Comparison of ENCODE assay signal across 8 cellular contexts in the genomic region with DNA sequence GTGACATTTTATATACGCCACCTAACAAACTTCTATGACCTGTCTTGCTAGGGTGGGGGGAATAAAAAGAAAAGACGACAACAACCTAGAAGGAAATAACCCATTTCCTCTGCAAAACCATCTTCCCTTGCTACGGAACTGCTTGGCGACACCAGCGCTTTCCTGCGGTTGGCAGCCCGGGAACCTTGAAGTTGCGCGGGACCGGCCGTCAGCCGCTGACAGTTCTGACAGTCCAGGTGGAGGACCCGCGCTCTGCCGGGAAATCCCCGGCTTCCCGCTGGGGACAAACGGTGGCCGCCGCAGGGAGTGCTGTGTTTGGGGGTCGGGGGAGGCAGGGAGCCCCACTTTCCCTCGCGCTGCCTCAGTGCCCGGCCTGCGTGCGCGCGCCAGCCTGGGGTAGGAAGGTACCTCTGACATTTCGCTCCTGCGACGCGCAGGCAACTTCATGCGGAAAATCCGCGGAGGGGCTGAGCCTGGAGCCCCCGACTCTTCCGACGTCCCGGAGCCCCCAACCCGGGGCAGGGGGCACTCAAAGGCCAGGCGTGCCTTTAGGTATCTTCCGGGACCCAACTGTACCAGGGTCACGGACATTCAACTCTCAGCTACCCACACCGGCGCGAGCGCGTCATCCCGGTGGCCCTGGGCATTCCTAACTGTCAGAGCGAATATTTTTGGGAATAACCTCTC. TPM values are rescaled to one million over a fixed set of nuclear protein-coding genes. Genes with fewer than 3 reads are reported as not detected.
A peak's percentile ranks its signal among the peaks of the same experiment; 100 is the strongest.
DNase-seq lines count a peak whose midpoint lies in the region; ATAC-seq, FAIRE-seq and TF ChIP-seq lines count a peak whose summit lies in the region.

No MANE protein-coding gene starts in this region.

- ATAC-seq in SK-N-SH treated with all-trans-retinoic acid at 6 μM for 48 hours = no peak
- peak; percentile 33 for ATAC-seq in HepG2
- no peak for ATAC-seq in GM21529 (IDR thresholded peaks at IDR 0.05; ENCODE audit: unreplicated experiment)

- CTCF ChIA-PET in SK-N-SH (lab: Yijun Ruan, JAX) = interaction anchor here (0.6 to 4.1 kb wide), 9 partner anchors 16 to 655 kb away, joined by 3 to 15 read pairs (median 4); no protein-coding TSS in a partner anchor
- CTCF ChIA-PET in HepG2 (lab: Yijun Ruan, JAX; ENCODE audit: low intra/inter-chr PET ratio, low total read pairs) = no interaction called here

- H3K9me3 ChIP-seq in SK-N-SH (no peaks in the 10 kb centered on the region), HepG2 (ENCODE audit: low read length) (no peaks in the 10 kb centered on the region)

- no TSS peak for BruUV-seq in HepG2 (replicated peaks; lab: Mats Ljungman, UMichigan)

- TF ChIP-seq CTCF in SK-N-SH (IDR thresholded peaks at IDR 0.05) (no peak), HepG2 (CRISPR knock-in tag; IDR thresholded peaks at IDR 0.05) (peak; percentile 22; the same call in 1 of the 2 replicates)

- FAIRE-seq in HepG2 (lab: Jason Lieb, UNC) = no peak

- in situ Hi-C loops in T47D (cut with HindIII; ENCODE audit: low pct_unique_long_range_greater_than_20kb, low sequenced_read_pairs) (no loop called here), HepG2 (cut with HindIII; ENCODE audit: extremely low pct_ligation_motif_present, low pct_unique_long_range_greater_than_20kb) (loop anchor here (5.0 to 25.0 kb wide), 2 partner anchors 87 to 472 kb away; no protein-coding TSS in a partner anchor)

- H3K4me2 ChIP-seq in SK-N-SH = peak overlapping the region; percentile 27; the same call in 1 of the 2 replicates
- H3K4me2 ChIP-seq in HepG2 (ENCODE audit: low read depth, low read length) = peak overlapping the region; percentile 89

- H3K4me1 ChIP-seq in SK-N-SH (ENCODE audit: control insufficient read depth in 1 of 2, insufficient read depth in 2 of 2, low read depth in 1 of 2, low read length in 1 of 2) (peaks cover 0 to 13% of the 10 kb centered on the region in 2 experiments; a peak in 2 of 4 replicates), HepG2 (ENCODE audit: insufficient read depth, low read length) (peaks cover 46% of the 10 kb centered on the region)

- H2AFZ ChIP-seq in SK-N-SH (ENCODE audit: low read depth) = no peak overlapping the region; the same call in 1 of the 2 replicates
- no peak overlapping the region for H2AFZ ChIP-seq in HepG2 (ENCODE audit: low read length)

- 12% methylated on average over 28 of the region's 50 CpGs for WGBS in SK-N-SH (ENCODE audit: low lambda C conversion rate)
- WGBS in HepG2 (ENCODE audit: low lambda C conversion rate) = 3% methylated on average over 26 of the region's 50 CpGs

- H3K79me2 ChIP-seq in SK-N-SH (ENCODE audit: insufficient read depth) = no peaks in the 10 kb centered on the region
- peaks cover 3% of the 10 kb centered on the region for H3K79me2 ChIP-seq in HepG2 (ENCODE audit: insufficient read depth, low read length)

- no peak for TF ChIP-seq EP300 in SK-N-SH (IDR thresholded peaks at IDR 0.05; ENCODE audit: borderline replicate concordance in 1 of 2, low read depth in 1 of 2, low read length in 1 of 2)
- no peak for TF ChIP-seq EP300 in HepG2 (IDR thresholded peaks at IDR 0.05; ENCODE audit: low read depth in 2 of 2, low read length in 2 of 2)
- no peak for TF ChIP-seq EP300 in HepG2 (CRISPR knock-in tag; IDR thresholded peaks at IDR 0.05; ENCODE audit: borderline replicate concordance)

- POLR2A ChIA-PET in SK-N-SH (lab: Yijun Ruan, JAX) = no interaction called here
- POLR2A ChIA-PET in HepG2 (lab: Yijun Ruan, JAX) = interaction anchor here (0.6 to 3.0 kb wide), 7 partner anchors 23 to 123 kb away, joined by 3 to 30 read pairs (median 5); no protein-coding TSS in a partner anchor

- H3K4me3 ChIP-seq in SK-N-SH (ENCODE audit: low read depth in 2 of 2, low read length in 1 of 2) (peak overlapping the region in 1 of 2 experiments; percentile 16; a peak in 3 of 4 replicates), HepG2 (replicated peaks in 1 of 3; ENCODE audit: insufficient read depth in 1 of 3, low read depth in 2 of 3, low read length in 3 of 3) (peak overlapping the region; percentile 74 to 80 (median 79))

- no peak overlapping the region for H3K27ac ChIP-seq in SK-N-SH (ENCODE audit: low read depth in 2 of 2, low read length in 1 of 2)
- H3K27ac ChIP-seq in HepG2 (ENCODE audit: extremely low read length, insufficient read depth, low read length) = peak overlapping the region; percentile 72

- H4K20me1 ChIP-seq in SK-N-SH (ENCODE audit: insufficient read depth) (no peaks in the 10 kb centered on the region), HepG2 (ENCODE audit: insufficient read depth, low read length) (no peaks in the 10 kb centered on the region)

- H3K9me2 ChIP-seq in SK-N-SH = no peaks in the 10 kb centered on the region

- H3F3A ChIP-seq in SK-N-SH (replicated peaks; ENCODE audit: insufficient read depth) = no peaks in the 10 kb centered on the region

- TF ChIP-seq POLR2A in HepG2 (IDR thresholded peaks at IDR 0.05; ENCODE audit: insufficient read depth in 1 of 2, low read depth in 2 of 2, low read length in 2 of 2) = no peak

- DNase-seq in SK-N-SH (peak; percentile 60), T-helper 22 cell (ENCODE audit: low read depth) (peak; percentile 73), T47D (ENCODE audit: low read depth in 1 of 2, low spot score in 1 of 2) (peak; percentile 60 to 73), HepG2 (ENCODE audit: low spot score) (no peak), HK-2 (ENCODE audit: unreplicated experiment) (no peak)
- DNase-seq in stimulated activated CD4-positive, alpha-beta T cell treated with anti-CD3 and anti-CD28 coated beads, TNF-alpha, amount 100 ng/mL, for 4 hours (ENCODE audit: low read depth in 3 of 3) = peak; percentile 15 to 36 (median 34)

- no peak overlapping the region for H3K9ac ChIP-seq in SK-N-SH
- H3K9ac ChIP-seq in HepG2 (ENCODE audit: insufficient read depth, low read depth, low read length) = peak overlapping the region; percentile 69

- intact Hi-C loops in HepG2 (cut with micrococcal nuclease; ENCODE audit: unreplicated experiment) = no loop called here

- H3K27me3 ChIP-seq in SK-N-SH (ENCODE audit: insufficient read depth) (peaks cover 66% of the 10 kb centered on the region), HepG2 (ENCODE audit: control insufficient read depth in 1 of 2, insufficient read depth in 2 of 2, low read length in 2 of 2) (peaks cover 0 to 3% of the 10 kb centered on the region in 2 experiments; a peak in 1 of 5 replicates)

- TF ChIP-seq RAD21 in SK-N-SH (IDR thresholded peaks at IDR 0.05; ENCODE audit: low read length) (no peak), HepG2 (CRISPR knock-in tag; IDR thresholded peaks at IDR 0.05) (peak; percentile 59; the same call in 1 of the 2 replicates)

- H3K36me3 ChIP-seq in SK-N-SH (replicated peaks in 1 of 2; ENCODE audit: control insufficient read depth in 1 of 2, insufficient read depth in 2 of 2, low read length in 1 of 2) = no peaks in the 10 kb centered on the region
- no peaks in the 10 kb centered on the region for H3K36me3 ChIP-seq in HepG2 (replicated peaks in 1 of 2; ENCODE audit: control insufficient read depth in 1 of 2, insufficient read depth in 2 of 2, low read length in 2 of 2)

RNA-seq across cellular contexts. Expression of a gene that starts 0.5 kb away (rescaled TPM):
- polyA plus RNA-seq in SK-N-SH (2012; rRNA removed) = 0.03 TPM in 1 of 2 replicates, not detected in the other
- polyA plus RNA-seq in SK-N-SH (2012; cell fraction: cytosol; rRNA removed) = 0.01 and 0.03 TPM in 2 replicates
- polyA plus RNA-seq in SK-N-SH (2012; cell fraction: nucleus; rRNA removed) = 0.16 and 0.30 TPM in 2 replicates
- total RNA-seq in HepG2 (2016; rRNA removed; fragmentation: Illumina TruSeq; extraction: Trizol) = 0.67 and 1.1 TPM in 2 replicates
- total RNA-seq in HepG2 (2016; cell fraction: cytosol; rRNA removed; fragmentation: Illumina TruSeq; extraction: Trizol; ENCODE audit: low read depth) = 0.51 TPM in 1 of 2 replicates, not detected in the other
- total RNA-seq in HepG2 (2016; cell fraction: insoluble cytoplasmic fraction; rRNA removed; fragmentation: Illumina TruSeq; extraction: Trizol) = 1.1 and 1.3 TPM in 2 replicates
- 0.53 and 0.69 TPM in 2 replicates for total RNA-seq in HepG2 (2016; cell fraction: membrane; rRNA removed; fragmentation: Illumina TruSeq; extraction: Trizol)
- 1.1 and 1.6 TPM in 2 replicates for total RNA-seq in HepG2 (2016; cell fraction: nucleus; rRNA removed; fragmentation: Illumina TruSeq; extraction: Trizol)
- polyA plus RNA-seq in HepG2 (2011; rRNA removed) = 27.2 and 44.7 TPM in 2 replicates
- 33.2 and 35.3 TPM in 2 replicates for polyA plus RNA-seq in HepG2 (2011; cell fraction: cytosol; rRNA removed)
- 13.0 and 13.3 TPM in 2 replicates for polyA plus RNA-seq in HepG2 (2011; cell fraction: nucleus; rRNA removed)
- 5.7 and 9.7 TPM in 2 replicates for polyA plus RNA-seq in HepG2 (2012)
- polyA plus RNA-seq in HepG2 (2016; cell fraction: cytosol; fragmentation: Illumina TruSeq; extraction: Trizol; ENCODE audit: low read depth) = 0.05 and 0.06 TPM in 2 replicates
- polyA plus RNA-seq in HepG2 (2016; cell fraction: insoluble cytoplasmic fraction; fragmentation: Illumina TruSeq; extraction: Trizol; ENCODE audit: low read depth) = 0.59 and 0.61 TPM in 2 replicates
- polyA plus RNA-seq in HepG2 (2016; cell fraction: membrane; fragmentation: Illumina TruSeq; extraction: Trizol; ENCODE audit: low read depth) = 0.28 and 0.40 TPM in 2 replicates
- 1.5 TPM in 2 replicates for polyA plus RNA-seq in HepG2 (2016; cell fraction: nucleus; fragmentation: Illumina TruSeq; extraction: Trizol; ENCODE audit: insufficient read depth, low read depth)
- 137 and 162 TPM in 2 replicates for polyA minus RNA-seq in HepG2 (2011; rRNA and poly(A)+ RNA removed; ENCODE audit: low replicate concordance)
- polyA minus RNA-seq in HepG2 (2011; cell fraction: cytosol; rRNA and poly(A)+ RNA removed) = 56.6 and 65.6 TPM in 2 replicates
- polyA minus RNA-seq in HepG2 (2011; cell fraction: nucleus; rRNA and poly(A)+ RNA removed) = 28.5 and 31.0 TPM in 2 replicates

RNA-seq across cellular contexts. Expression of a gene that starts 0.9 kb away (rescaled TPM):
- polyA plus RNA-seq in SK-N-SH (2012; rRNA removed) (0.41 and 0.60 TPM in 2 replicates), HepG2 (2011; rRNA removed) (15.2 and 15.9 TPM in 2 replicates)
- 0.20 and 0.24 TPM in 2 replicates for polyA plus RNA-seq in SK-N-SH (2012; cell fraction: cytosol; rRNA removed)
- 0.20 and 0.22 TPM in 2 replicates for polyA plus RNA-seq in SK-N-SH (2012; cell fraction: nucleus; rRNA removed)
- 3.7 and 4.1 TPM in 2 replicates for total RNA-seq in HepG2 (2016; rRNA removed; fragmentation: Illumina TruSeq; extraction: Trizol)
- total RNA-seq in HepG2 (2016; cell fraction: cytosol; rRNA removed; fragmentation: Illumina TruSeq; extraction: Trizol; ENCODE audit: low read depth) = 10.0 and 10.5 TPM in 2 replicates
- total RNA-seq in HepG2 (2016; cell fraction: insoluble cytoplasmic fraction; rRNA removed; fragmentation: Illumina TruSeq; extraction: Trizol) = 2.8 and 4.2 TPM in 2 replicates
- total RNA-seq in HepG2 (2016; cell fraction: membrane; rRNA removed; fragmentation: Illumina TruSeq; extraction: Trizol) = 8.1 and 9.2 TPM in 2 replicates
- 4.0 and 4.3 TPM in 2 replicates for total RNA-seq in HepG2 (2016; cell fraction: nucleus; rRNA removed; fragmentation: Illumina TruSeq; extraction: Trizol)
- polyA plus RNA-seq in HepG2 (2011; cell fraction: cytosol; rRNA removed) = 11.5 and 13.0 TPM in 2 replicates
- polyA plus RNA-seq in HepG2 (2011; cell fraction: nucleus; rRNA removed) = 26.9 and 29.6 TPM in 2 replicates
- 7.0 and 8.7 TPM in 2 replicates for polyA plus RNA-seq in HepG2 (2012)
- 3.0 and 5.3 TPM in 2 replicates for polyA plus RNA-seq in HepG2 (2016; cell fraction: cytosol; fragmentation: Illumina TruSeq; extraction: Trizol; ENCODE audit: low read depth)
- 2.2 and 2.8 TPM in 2 replicates for polyA plus RNA-seq in HepG2 (2016; cell fraction: insoluble cytoplasmic fraction; fragmentation: Illumina TruSeq; extraction: Trizol; ENCODE audit: low read depth)
- polyA plus RNA-seq in HepG2 (2016; cell fraction: membrane; fragmentation: Illumina TruSeq; extraction: Trizol; ENCODE audit: low read depth) = 3.9 and 4.3 TPM in 2 replicates
- polyA plus RNA-seq in HepG2 (2016; cell fraction: nucleus; fragmentation: Illumina TruSeq; extraction: Trizol; ENCODE audit: insufficient read depth, low read depth) = 4.4 and 5.4 TPM in 2 replicates
- 45.9 and 48.0 TPM in 2 replicates for polyA minus RNA-seq in HepG2 (2011; rRNA and poly(A)+ RNA removed; ENCODE audit: low replicate concordance)
- polyA minus RNA-seq in HepG2 (2011; cell fraction: cytosol; rRNA and poly(A)+ RNA removed) = 8.9 and 10.0 TPM in 2 replicates
- polyA minus RNA-seq in HepG2 (2011; cell fraction: nucleus; rRNA and poly(A)+ RNA removed) = 38.7 and 40.7 TPM in 2 replicates

RNA-seq across cellular contexts. Expression of a gene that starts 42.6 kb away (rescaled TPM):
- polyA plus RNA-seq in SK-N-SH (2012; rRNA removed) = 95.9 and 115 TPM in 2 replicates
- polyA plus RNA-seq in SK-N-SH (2012; cell fraction: cytosol; rRNA removed) = 131 and 161 TPM in 2 replicates
- polyA plus RNA-seq in SK-N-SH (2012; cell fraction: nucleus; rRNA removed) = 86.8 and 100 TPM in 2 replicates
- 86.9 and 99.9 TPM in 2 replicates for total RNA-seq in HepG2 (2016; rRNA removed; fragmentation: Illumina TruSeq; extraction: Trizol)
- total RNA-seq in HepG2 (2016; cell fraction: cytosol; rRNA removed; fragmentation: Illumina TruSeq; extraction: Trizol; ENCODE audit: low read depth) = 152 and 160 TPM in 2 replicates
- total RNA-seq in HepG2 (2016; cell fraction: insoluble cytoplasmic fraction; rRNA removed; fragmentation: Illumina TruSeq; extraction: Trizol) = 81.8 and 92.5 TPM in 2 replicates
- total RNA-seq in HepG2 (2016; cell fraction: membrane; rRNA removed; fragmentation: Illumina TruSeq; extraction: Trizol) = 189 and 196 TPM in 2 replicates
- 37.7 and 40.8 TPM in 2 replicates for total RNA-seq in HepG2 (2016; cell fraction: nucleus; rRNA removed; fragmentation: Illumina TruSeq; extraction: Trizol)
- 66.7 and 90.2 TPM in 2 replicates for polyA plus RNA-seq in HepG2 (2011; rRNA removed)
- 51.3 and 62.4 TPM in 2 replicates for polyA plus RNA-seq in HepG2 (2011; cell fraction: cytosol; rRNA removed)
- 58.4 and 64.2 TPM in 2 replicates for polyA plus RNA-seq in HepG2 (2011; cell fraction: nucleus; rRNA removed)
- polyA plus RNA-seq in HepG2 (2012) = 53.5 and 72.8 TPM in 2 replicates
- 179 and 214 TPM in 2 replicates for polyA plus RNA-seq in HepG2 (2016; cell fraction: cytosol; fragmentation: Illumina TruSeq; extraction: Trizol; ENCODE audit: low read depth)
- 114 TPM in 2 replicates for polyA plus RNA-seq in HepG2 (2016; cell fraction: insoluble cytoplasmic fraction; fragmentation: Illumina TruSeq; extraction: Trizol; ENCODE audit: low read depth)
- 217 and 242 TPM in 2 replicates for polyA plus RNA-seq in HepG2 (2016; cell fraction: membrane; fragmentation: Illumina TruSeq; extraction: Trizol; ENCODE audit: low read depth)
- 90.4 and 92.9 TPM in 2 replicates for polyA plus RNA-seq in HepG2 (2016; cell fraction: nucleus; fragmentation: Illumina TruSeq; extraction: Trizol; ENCODE audit: insufficient read depth, low read depth)
- polyA minus RNA-seq in HepG2 (2011; rRNA and poly(A)+ RNA removed; ENCODE audit: low replicate concordance) = 28.1 and 28.3 TPM in 2 replicates
- 24.0 and 24.3 TPM in 2 replicates for polyA minus RNA-seq in HepG2 (2011; cell fraction: cytosol; rRNA and poly(A)+ RNA removed)
- 21.6 and 25.6 TPM in 2 replicates for polyA minus RNA-seq in HepG2 (2011; cell fraction: nucleus; rRNA and poly(A)+ RNA removed)

Comparison
In these comparisons a context has a peak if more than half of its experiments do, and no peak if none do; other contexts are left out.
1. DNase-seq: peak in SK-N-SH (single experiment), T-helper 22 cell (single experiment), T47D (2 of 2) and stimulated activated CD4-positive, alpha-beta T cell treated with anti-CD3 and anti-CD28 coated beads, TNF-alpha, amount 100 ng/mL, for 4 hours (3 of 3); none in HepG2 (single experiment) and HK-2 (single experiment).